Comparison of ENCODE assay signal across 19 cellular contexts in genomic region chr10:127899766-127900382, GRCh38. TPM values are rescaled to one million over a fixed set of nuclear protein-coding genes. Genes with fewer than 3 reads are reported as not detected.
DNase-seq lines count a peak whose midpoint lies in the region; ATAC-seq and FAIRE-seq lines count a peak whose summit lies in the region.
"Had no signal": no experiment of that assay in that cellular context is flagged by ENCODE, and none has a peak within 500 bp of the region (broad histone marks: within the 10 kb centered on the region; RNA-seq: fewer than 3 reads in every experiment).

No MANE protein-coding gene starts in this region.

- no peak overlapping the region for H2AFZ ChIP-seq in GM23248
- H2AFZ ChIP-seq: neural progenitor cell had no signal

- ATAC-seq in naive thymus-derived CD4-positive, alpha-beta T cell, result peak; percentile 91
- ATAC-seq: gastroesophageal sphincter, HCT116 had no signal

- no peaks in the 10 kb centered on the region for H3K27me3 ChIP-seq in naive thymus-derived CD4-positive, alpha-beta T cell (ENCODE audit: control insufficient read depth in 2 of 2, insufficient read depth in 2 of 2, low read length in 2 of 2)
- H3K27me3 ChIP-seq in GM23248 (replicated peaks; ENCODE audit: insufficient read depth), result no peaks in the 10 kb centered on the region
- H3K27me3 ChIP-seq: neural progenitor cell, suprapubic skin had no signal

- H3K27ac ChIP-seq in naive thymus-derived CD4-positive, alpha-beta T cell (ENCODE audit: low read depth, low read length), result no peak overlapping the region
- no peak overlapping the region for H3K27ac ChIP-seq in GM23248
- H3K27ac ChIP-seq: gastroesophageal sphincter, neural progenitor cell, suprapubic skin had no signal

- H3K4me1 Mint-ChIP-seq in dendritic cell treated with granulocyte-macrophage colony-stimulating factor and Interleukin-4, amounts not matched to agents 40 ng/mL and 50 ng/mL, for 4 days (ENCODE audit: low read depth), result peaks cover 20% of the 10 kb centered on the region
- peaks cover 0 to 14% (median 0%) of the 10 kb centered on the region in 7 donors for H3K4me1 Mint-ChIP-seq in naive thymus-derived CD4-positive, alpha-beta T cell
- H3K4me1 Mint-ChIP-seq: memory B cell, neural progenitor cell had no signal

- no peaks in the 10 kb centered on the region for H3K36me3 ChIP-seq in naive thymus-derived CD4-positive, alpha-beta T cell (ENCODE audit: control insufficient read depth in 2 of 3, insufficient read depth in 3 of 3, low read length in 3 of 3)
- no peaks in the 10 kb centered on the region for H3K36me3 ChIP-seq in GM23248 (ENCODE audit: low read depth)
- H3K36me3 ChIP-seq: gastroesophageal sphincter, neural progenitor cell, suprapubic skin had no signal

- 48 to 49% methylated on average over 3 of the region's 3 CpGs for whole genome bisulfite sequencing in GM23248 (ENCODE audit: low coverage in 1 of 2, low lambda C conversion rate in 2 of 2, missing lambda C conversion rate in 2 of 2), 2 experiments

- no peak overlapping the region for H3K9ac ChIP-seq in GM23248
- H3K9ac ChIP-seq: neural progenitor cell had no signal

- H4K20me1 ChIP-seq in GM23248 (ENCODE audit: insufficient read depth), result no peaks in the 10 kb centered on the region

- DNase-seq in CD1c-positive myeloid dendritic cell (ENCODE audit: extremely low spot score) (peak; percentile 80), MV-4-11 (lab: John Stamatoyannopoulos, UW) (peak; percentile 73), HTR-8/SVneo (ENCODE audit: insufficient read length, low spot score) (no peak), GM23248 (no peak), NCI-H446 treated with DMSO at 0.1 percent for 48 hours (lab: John Stamatoyannopoulos, UW) (no peak)
- DNase-seq in naive thymus-derived CD4-positive, alpha-beta T cell, result no peak
- DNase-seq: activated effector memory CD4-positive, alpha-beta T cell treated with anti-CD3 and anti-CD28 coated beads, Interleukin-2, amount 50 U/mL, for 16 hours; aorta; DMS53; NCI-H69 had no signal

- intact Hi-C loops in dendritic cell treated with granulocyte-macrophage colony-stimulating factor and Interleukin-4, amounts not matched to agents 40 ng/mL and 50 ng/mL, for 4 days (cut with micrococcal nuclease), result no loop called here
- intact Hi-C loops in naive thymus-derived CD4-positive, alpha-beta T cell (cut with micrococcal nuclease), result no loop called here

- CTCF ChIA-PET in naive thymus-derived CD4-positive, alpha-beta T cell (lab: Charles Lee), result no interaction called here

- POLR2A ChIA-PET in naive thymus-derived CD4-positive, alpha-beta T cell (lab: Charles Lee), result no interaction called here

- H3K27ac Mint-ChIP-seq in dendritic cell treated with granulocyte-macrophage colony-stimulating factor and Interleukin-4, amounts not matched to agents 40 ng/mL and 50 ng/mL, for 4 days, result peak overlapping the region; percentile 58
- H3K27ac Mint-ChIP-seq in naive thymus-derived CD4-positive, alpha-beta T cell, result no peak overlapping the region
- H3K27ac Mint-ChIP-seq: memory B cell, neural progenitor cell had no signal

- H3F3A ChIP-seq in GM23248 (ENCODE audit: insufficient read depth), result no peaks in the 10 kb centered on the region

- H3K9me3 ChIP-seq in naive thymus-derived CD4-positive, alpha-beta T cell (ENCODE audit: control insufficient read depth in 2 of 3, low read length in 3 of 3), result no peaks in the 10 kb centered on the region
- H3K9me3 ChIP-seq in GM23248 (ENCODE audit: low read depth), result no peaks in the 10 kb centered on the region
- H3K9me3 ChIP-seq: suprapubic skin had no signal

- no peak overlapping the region for H3K4me3 Mint-ChIP-seq in dendritic cell treated with granulocyte-macrophage colony-stimulating factor and Interleukin-4, amounts not matched to agents 40 ng/mL and 50 ng/mL, for 4 days
- H3K4me3 Mint-ChIP-seq in naive thymus-derived CD4-positive, alpha-beta T cell, result peak overlapping the region in 1 of 10 donors; percentile 10
- H3K4me3 Mint-ChIP-seq: memory B cell, neural progenitor cell had no signal

- no peaks in the 10 kb centered on the region for H3K27me3 Mint-ChIP-seq in dendritic cell treated with granulocyte-macrophage colony-stimulating factor and Interleukin-4, amounts not matched to agents 40 ng/mL and 50 ng/mL, for 4 days
- H3K27me3 Mint-ChIP-seq in naive thymus-derived CD4-positive, alpha-beta T cell, result peaks cover 18 to 37% (median 28%) of the 10 kb centered on the region in 5 donors

- no peaks in the 10 kb centered on the region for H3K79me2 ChIP-seq in GM23248 (ENCODE audit: insufficient read depth)

- H3K9me2 ChIP-seq in GM23248 (ENCODE audit: insufficient read depth), result no peaks in the 10 kb centered on the region

- H3K4me3 ChIP-seq in naive thymus-derived CD4-positive, alpha-beta T cell (ENCODE audit: low read length), result no peak overlapping the region
- H3K4me3 ChIP-seq in GM23248, result no peak overlapping the region
- H3K4me3 ChIP-seq: gastroesophageal sphincter, neural progenitor cell, suprapubic skin had no signal

- no peak overlapping the region for H3K4me2 ChIP-seq in GM23248 (ENCODE audit: unreplicated experiment)
- H3K4me2 ChIP-seq: neural progenitor cell had no signal

- in situ Hi-C loops in GM23248 (cut with MboI), result no loop called here

- H3K36me3 Mint-ChIP-seq in dendritic cell treated with granulocyte-macrophage colony-stimulating factor and Interleukin-4, amounts not matched to agents 40 ng/mL and 50 ng/mL, for 4 days (ENCODE audit: low read depth), result no peaks in the 10 kb centered on the region
- H3K36me3 Mint-ChIP-seq in naive thymus-derived CD4-positive, alpha-beta T cell, result peaks cover 0 to 5% (median 0%) of the 10 kb centered on the region in 5 donors
- H3K36me3 Mint-ChIP-seq: neural progenitor cell had no signal

- no peak for FAIRE-seq in HTR-8/SVneo (lab: Jason Lieb, UNC)
- FAIRE-seq: colon had no signal

- H3K9me3 Mint-ChIP-seq in dendritic cell treated with granulocyte-macrophage colony-stimulating factor and Interleukin-4, amounts not matched to agents 40 ng/mL and 50 ng/mL, for 4 days, result no peaks in the 10 kb centered on the region
- peaks cover 0 to 14% (median 6%) of the 10 kb centered on the region in 11 donors for H3K9me3 Mint-ChIP-seq in naive thymus-derived CD4-positive, alpha-beta T cell

- no peaks in the 10 kb centered on the region for H3K4me1 ChIP-seq in naive thymus-derived CD4-positive, alpha-beta T cell (ENCODE audit: control insufficient read depth in 2 of 2, insufficient read depth in 2 of 2, low read length in 2 of 2)
- H3K4me1 ChIP-seq in GM23248 (ENCODE audit: insufficient read depth), result no peaks in the 10 kb centered on the region
- H3K4me1 ChIP-seq: gastroesophageal sphincter, neural progenitor cell, suprapubic skin had no signal

RNA-seq across cellular contexts. Expression of gene PTPRE, which starts 7.0 kb away (rescaled TPM):
- 100 to 1,000 TPM in 1 of 5 experiments, 10 to 100 TPM in 4; 25.4 to 237 (median 29.1) TPM for total RNA-seq in naive thymus-derived CD4-positive, alpha-beta T cell
- polyA plus RNA-seq in naive thymus-derived CD4-positive, alpha-beta T cell, result 1 to 10 TPM; 6.6 to 9.4 TPM
- total RNA-seq in GM23248 (2014; rRNA removed; shearing (Covaris generic)), result 2.7 and 3.0 TPM in 2 replicates
- 4.0 and 4.7 TPM in 2 replicates for polyA plus RNA-seq in GM23248 (2016; fragmentation: Nextera tagmentation; extraction: Ambion mirVana)

RNA-seq across cellular contexts. Expression of gene CLRN3, which starts 7.1 kb away (rescaled TPM):
- not detected for total RNA-seq in naive thymus-derived CD4-positive, alpha-beta T cell
- polyA plus RNA-seq in naive thymus-derived CD4-positive, alpha-beta T cell, result not detected
- total RNA-seq in GM23248 (2014; rRNA removed; shearing (Covaris generic)), result not detected in 2 replicates
- not detected in 2 replicates for polyA plus RNA-seq in GM23248 (2016; fragmentation: Nextera tagmentation; extraction: Ambion mirVana)
- total RNA-seq: activated CD8-positive, alpha-beta memory T cell treated with anti-CD3 and anti-CD28 coated beads for 36 hours; aorta; gastroesophageal sphincter; MCF 10A; suprapubic skin had no signal

Comparison
In these comparisons a context has a peak if more than half of its experiments do, and no peak if none do; other contexts are left out.
1. DNase-seq: peak in CD1c-positive myeloid dendritic cell (single experiment) and MV-4-11 (single experiment); none in naive thymus-derived CD4-positive, alpha-beta T cell (0 of 9), HTR-8/SVneo (single experiment), GM23248 (single experiment) and NCI-H446 treated with DMSO at 0.1 percent for 48 hours (single experiment).